In genomic region chr6:2763876-2764540, GRCh38 we compare ENCODE assay signal across 8 cellular contexts. TPM values are rescaled to one million over a fixed set of nuclear protein-coding genes. Genes with fewer than 3 reads are reported as not detected.
DNase-seq lines count a peak whose midpoint lies in the region; ATAC-seq and TF ChIP-seq lines count a peak whose summit lies in the region.

No MANE protein-coding gene starts in this region.

- no peak for DNase-seq in HAP-1 (ENCODE audit: low spot score in 2 of 2)
- no peak for DNase-seq in SJSA1 (ENCODE audit: low read depth in 1 of 2, low spot score in 2 of 2)
- no peak for DNase-seq in fibroblast of the aortic adventitia (ENCODE audit: low read depth)
- DNase-seq in gastrocnemius medialis = no peak
- DNase-seq in foreskin melanocyte = no peak
- no peak for DNase-seq in NCI-H446 (lab: John Stamatoyannopoulos, UW)
- DNase-seq in G401 (ENCODE audit: low spot score) = no peak
- DNase-seq in NCI-H526 treated with DMSO at 0.1 percent for 48 hours (lab: John Stamatoyannopoulos, UW) = no peak

- H3K27ac ChIP-seq in SJSA1 (peak overlapping the region; percentile 92), gastrocnemius medialis (peak overlapping the region; percentile 74 to 91 (median 86))

- H3K4me3 ChIP-seq in HAP-1 (peak overlapping the region; percentile 36), SJSA1 (peak overlapping the region; percentile 98), fibroblast of the aortic adventitia (ENCODE audit: low read depth, low read length) (peak overlapping the region; percentile 73), gastrocnemius medialis (peak overlapping the region; percentile 46 to 65 (median 61))

- TF ChIP-seq POLR2A in gastrocnemius medialis (IDR thresholded peaks at IDR 0.05) = no peak

- H3K9me3 ChIP-seq in HAP-1 = no peaks in the 10 kb centered on the region
- peaks cover 5% of the 10 kb centered on the region; the same call in 1 of the 2 replicates for H3K9me3 ChIP-seq in SJSA1 (replicated peaks)
- no peaks in the 10 kb centered on the region for H3K9me3 ChIP-seq in gastrocnemius medialis

- peaks cover 17% of the 10 kb centered on the region for H3K4me1 ChIP-seq in HAP-1
- H3K4me1 ChIP-seq in SJSA1 (replicated peaks) = peaks cover 28% of the 10 kb centered on the region
- peaks cover 28 to 34% of the 10 kb centered on the region in 2 donors for H3K4me1 ChIP-seq in gastrocnemius medialis

- H3K36me3 ChIP-seq in HAP-1 (replicated peaks) (no peaks in the 10 kb centered on the region), SJSA1 (peaks cover 30% of the 10 kb centered on the region), gastrocnemius medialis (no peaks in the 10 kb centered on the region)

- intact Hi-C loops in gastrocnemius medialis (cut with DNase I; ENCODE audit: low total_unique reads) = loop anchor here (1.0 to 2.0 kb wide), 2 partner anchors 26 to 77 kb away; partner anchors contain the start of gene SERPINB1

- no peaks in the 10 kb centered on the region for H3K27me3 ChIP-seq in HAP-1 (ENCODE audit: low read depth)
- H3K27me3 ChIP-seq in SJSA1 (replicated peaks) = no peaks in the 10 kb centered on the region
- no peaks in the 10 kb centered on the region for H3K27me3 ChIP-seq in gastrocnemius medialis

- TF ChIP-seq CTCF in fibroblast of the aortic adventitia (IDR thresholded peaks at IDR 0.05; ENCODE audit: insufficient read depth, low read length) (no peak), gastrocnemius medialis (IDR thresholded peaks at IDR 0.05 in 4 of 5, conservative IDR thresholded peaks at IDR 0.05 in 1 of 5) (no peak)

- in situ Hi-C loops in HAP-1 (cut with MboI; ENCODE audit: low sequenced_read_pairs) (no loop called here), gastrocnemius medialis (cut with MboI; ENCODE audit: low sequenced_read_pairs in 4 of 4) (no loop called here), G401 (cut with HindIII; ENCODE audit: low sequenced_read_pairs) (no loop called here)

- ATAC-seq in gastrocnemius medialis = no peak

RNA-seq across cellular contexts. Expression of gene WRNIP1, which starts 1.2 kb away (rescaled TPM):
- 122 and 130 TPM in 2 replicates for total RNA-seq in SJSA1 (2014; rRNA removed; shearing (Covaris generic))
- total RNA-seq in fibroblast of the aortic adventitia (ENCODE audit: low replicate concordance) (25.8 and 29.4 TPM in 2 replicates), gastrocnemius medialis (10 to 100 TPM; 51.9 to 66.0 (median 57.3) TPM)
- 91.8 and 100 TPM in 2 replicates for total RNA-seq in G401 (2014; rRNA removed; shearing (Covaris generic))

RNA-seq across cellular contexts. Expression of gene MYLK4, which starts 13.3 kb away (rescaled TPM):
- total RNA-seq in SJSA1 (2014; rRNA removed; shearing (Covaris generic)) = 0.26 TPM in 1 of 2 replicates, not detected in the other
- 0.72 and 0.98 TPM in 2 replicates for total RNA-seq in fibroblast of the aortic adventitia (ENCODE audit: low replicate concordance)
- total RNA-seq in gastrocnemius medialis = 10 to 100 TPM in 3 of 4 donors, 1 to 10 TPM in 1; 2.4 to 46.7 (median 26.9) TPM
- 0.31 and 0.64 TPM in 2 replicates for total RNA-seq in G401 (2014; rRNA removed; shearing (Covaris generic))

Comparison
In these comparisons a context has a peak if more than half of its experiments do, and no peak if none do; other contexts are left out.
1. H3K4me3 ChIP-seq: peak in every context shown above with its lines; median percentile 98 in SJSA1; 73 in fibroblast of the aortic adventitia; 61 in gastrocnemius medialis; 36 in HAP-1.